In the genomic region with DNA sequence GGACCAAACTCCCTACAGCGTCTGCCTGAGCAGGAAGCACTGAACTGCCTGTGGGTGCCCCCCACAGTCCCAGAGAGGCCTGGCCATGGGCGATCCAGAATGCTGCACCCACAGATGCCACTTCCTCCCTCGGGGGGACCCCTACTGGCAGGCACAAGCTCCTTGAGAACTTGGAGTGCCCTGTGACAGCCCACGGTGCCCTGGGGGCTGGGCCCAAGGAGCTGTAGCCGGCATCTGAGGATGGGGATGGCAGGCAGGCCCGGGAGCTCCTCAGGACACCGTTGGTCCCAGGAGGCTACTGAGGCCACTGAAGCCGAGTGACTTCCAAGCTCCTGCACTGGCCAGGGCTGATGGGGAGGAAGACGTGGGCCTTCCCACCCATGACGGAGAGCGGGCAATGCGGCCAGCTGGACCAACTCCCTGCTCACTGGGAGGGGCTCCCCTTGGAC, we compare ENCODE assay signal across 2 cellular contexts.
TF ChIP-seq lines count a peak whose summit lies in the region.

No MANE protein-coding gene starts in this region.

TF ChIP-seq in HepG2, 621 proteins besides CTCF, POLR2A, EP300 and RAD21:
- no peak for TF ChIP-seq TMF1 (CRISPR knock-in tag; IDR thresholded peaks at IDR 0.05; ENCODE audit: low read depth)

TF ChIP-seq in HEK293T, 16 proteins besides CTCF, POLR2A, EP300 and RAD21:
- no peak for TF ChIP-seq BHLHE40 (IDR thresholded peaks at IDR 0.05; ENCODE audit: borderline replicate concordance)
- TF ChIP-seq TARDBP (IDR thresholded peaks at IDR 0.05): no peak
- no peak for TF ChIP-seq ZNF384 (IDR thresholded peaks at IDR 0.05)
- no peak for TF ChIP-seq HDGF (IDR thresholded peaks at IDR 0.05; ENCODE audit: borderline replicate concordance)
- no peak for TF ChIP-seq NFRKB (IDR thresholded peaks at IDR 0.05)
- no peak for TF ChIP-seq ELF4 (IDR thresholded peaks at IDR 0.05)
- no peak for TF ChIP-seq LEF1 (IDR thresholded peaks at IDR 0.05; ENCODE audit: borderline replicate concordance)
- TF ChIP-seq L3MBTL2 (conservative IDR thresholded peaks at IDR 0.05): no peak
- TF ChIP-seq SUZ12 (IDR thresholded peaks at IDR 0.05): no peak
- TF ChIP-seq ARNT (IDR thresholded peaks at IDR 0.05): no peak
- TF ChIP-seq CTBP1 (IDR thresholded peaks at IDR 0.05; ENCODE audit: borderline replicate concordance): no peak
- no peak for TF ChIP-seq FOXK2 (IDR thresholded peaks at IDR 0.05)
- no peak for TF ChIP-seq FOXA1 (IDR thresholded peaks at IDR 0.05)
- TF ChIP-seq, protein P1, sequence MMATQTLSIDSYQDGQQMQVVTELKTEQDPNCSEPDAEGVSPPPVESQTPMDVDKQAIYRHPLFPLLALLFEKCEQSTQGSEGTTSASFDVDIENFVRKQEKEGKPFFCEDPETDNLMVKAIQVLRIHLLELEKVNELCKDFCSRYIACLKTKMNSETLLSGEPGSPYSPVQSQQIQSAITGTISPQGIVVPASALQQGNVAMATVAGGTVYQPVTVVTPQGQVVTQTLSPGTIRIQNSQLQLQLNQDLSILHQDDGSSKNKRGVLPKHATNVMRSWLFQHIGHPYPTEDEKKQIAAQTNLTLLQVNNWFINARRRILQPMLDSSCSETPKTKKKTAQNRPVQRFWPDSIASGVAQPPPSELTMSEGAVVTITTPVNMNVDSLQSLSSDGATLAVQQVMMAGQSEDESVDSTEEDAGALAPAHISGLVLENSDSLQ (IDR thresholded peaks at IDR 0.05): no peak
- no peak for TF ChIP-seq SP1 (IDR thresholded peaks at IDR 0.05)
- TF ChIP-seq FOXM1 (IDR thresholded peaks at IDR 0.05; ENCODE audit: borderline replicate concordance): no peak
